8 cellular contexts compared by ENCODE assay signal in genomic region chr5:91162534-91163381, GRCh38.
DNase-seq lines count a peak whose midpoint lies in the region; ATAC-seq lines count a peak whose summit lies in the region.

No MANE protein-coding gene starts in this region.

- 28 to 49% (median 28%) methylated on average over 6 of the region's 6 CpGs for WGBS in adipose tissue, 3 donors

- H3K27me3 ChIP-seq in SJCRH30: no peaks in the 10 kb centered on the region

- peak; percentile 97 for ATAC-seq in HG03139 (IDR thresholded peaks at IDR 0.05; ENCODE audit: unreplicated experiment)

- peaks cover 4% of the 10 kb centered on the region for H3K4me1 ChIP-seq in SJCRH30

- H3K4me3 ChIP-seq in SJCRH30: no peak overlapping the region

- DNase-seq in stimulated activated naive CD4-positive, alpha-beta T cell treated with Interleukin-2 at 50 U/mL for 16 hours (lab: John Stamatoyannopoulos, UW): peak; percentile 62
- no peak for DNase-seq in stimulated activated naive CD4-positive, alpha-beta T cell (lab: John Stamatoyannopoulos, UW)
- DNase-seq in SJCRH30 (peak; percentile 28 to 31), islet precursor cell (peak; percentile 95), NCI-H1092 (lab: John Stamatoyannopoulos, UW) (no peak)
- DNase-seq in stimulated activated CD4-positive, alpha-beta T cell treated with anti-CD3 and anti-CD28 coated beads, Interleukin-15, amount 100 ng/mL, for 48 hours (ENCODE audit: low read depth in 2 of 2): peak; percentile 55 to 60

- no peaks in the 10 kb centered on the region for H3K36me3 ChIP-seq in SJCRH30

- H3K9me3 ChIP-seq in SJCRH30 (replicated peaks): no peaks in the 10 kb centered on the region

- H3K27ac ChIP-seq in SJCRH30 (no peak overlapping the region), adipose tissue (ENCODE audit: low read depth, low read length) (peak overlapping the region; percentile 64)

Comparison
In these comparisons a context has a peak if more than half of its experiments do, and no peak if none do; other contexts are left out.
1. DNase-seq: peak in stimulated activated naive CD4-positive, alpha-beta T cell treated with Interleukin-2 at 50 U/mL for 16 hours (single experiment), SJCRH30 (2 of 2), islet precursor cell (single experiment) and stimulated activated CD4-positive, alpha-beta T cell treated with anti-CD3 and anti-CD28 coated beads, Interleukin-15, amount 100 ng/mL, for 48 hours (2 of 2); none in stimulated activated naive CD4-positive, alpha-beta T cell (0 of 6) and NCI-H1092 (single experiment).